6 cellular contexts compared by ENCODE assay signal in the genomic region with DNA sequence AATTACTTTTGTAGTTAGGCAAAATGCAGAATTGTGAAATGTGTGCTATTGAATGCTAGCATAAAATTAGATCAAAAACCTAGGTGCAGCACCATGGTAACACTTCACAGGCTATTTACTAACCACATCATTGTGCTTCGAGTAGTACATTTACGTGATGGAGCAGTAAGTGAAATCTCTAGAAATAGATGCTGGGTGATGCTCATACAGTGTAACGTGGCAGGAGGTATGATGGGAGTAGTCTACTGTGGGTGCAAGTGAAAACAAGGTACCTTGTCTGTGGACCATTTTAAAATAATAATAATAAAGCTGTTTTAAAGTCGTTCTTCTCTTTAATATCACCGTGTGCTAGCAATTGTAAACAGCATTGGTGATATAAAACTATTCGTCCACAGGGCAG.
"Had no signal": no experiment of that assay in that cellular context is flagged by ENCODE, and none has a peak within 500 bp of the region (broad histone marks: within the 10 kb centered on the region; RNA-seq: fewer than 3 reads in every experiment).

No MANE protein-coding gene starts in this region.

- H3K27ac ChIP-seq: HL-60 had no signal

- H3K27ac Mint-ChIP-seq: IgD-negative memory B cell had no signal

- FAIRE-seq: HepG2, K562 had no signal

- H3K4me3 ChIP-seq: K562 had no signal

- H3K27me3 Mint-ChIP-seq: IgD-negative memory B cell had no signal

- H3K4me3 Mint-ChIP-seq: IgD-negative memory B cell had no signal

- H3K36me3 Mint-ChIP-seq: IgD-negative memory B cell had no signal

- ATAC-seq: HepG2, K562 had no signal

- H3K9me3 Mint-ChIP-seq: IgD-negative memory B cell had no signal

- DNase-seq: IMR-90, KBM-7 had no signal

- H3K4me1 Mint-ChIP-seq: IgD-negative memory B cell had no signal
